In the genomic region with DNA sequence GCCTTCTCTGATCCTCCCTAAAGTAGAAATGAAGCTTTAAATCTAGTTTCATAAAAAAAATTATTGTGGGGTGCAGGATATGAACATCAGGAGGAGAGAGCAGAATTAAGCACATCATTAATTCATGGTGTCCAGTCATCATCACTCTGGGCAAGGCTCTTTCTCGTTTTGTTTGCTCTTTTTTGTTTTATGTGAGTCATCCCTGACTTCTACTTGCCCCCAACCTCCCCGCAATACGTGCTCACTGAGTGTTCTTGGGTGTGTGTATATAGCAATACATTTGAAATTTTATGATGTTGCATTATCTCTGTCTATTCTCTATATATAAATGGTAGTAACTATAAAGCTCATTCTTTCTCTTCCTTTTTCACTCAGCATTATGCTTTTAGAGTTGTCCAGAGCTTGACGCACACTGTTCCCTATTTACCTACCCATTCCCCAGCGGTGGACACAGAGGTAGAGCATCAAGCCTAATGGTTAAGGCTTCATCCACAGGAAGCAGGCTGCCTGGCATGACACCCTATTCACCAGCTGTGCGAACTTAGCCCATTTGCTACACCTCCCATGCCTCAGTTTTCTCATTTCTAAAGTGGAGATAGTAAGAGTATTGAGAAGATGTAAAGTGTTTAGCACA, we compare ENCODE assay signal across 8 cellular contexts.
DNase-seq lines count a peak whose midpoint lies in the region; ATAC-seq and TF ChIP-seq lines count a peak whose summit lies in the region.

No MANE protein-coding gene starts in this region.

- intact Hi-C loops in CD4-positive, alpha-beta memory T cell (cut with micrococcal nuclease), result loop anchor here (2.0 kb wide), 1 partner anchor 34 kb away; no protein-coding TSS in a partner anchor
- intact Hi-C loops in colonic mucosa (cut with DNase I), result no loop called here

- no peaks in the 10 kb centered on the region for H3K9me3 Mint-ChIP-seq in CD4-positive, alpha-beta memory T cell
- H3K9me3 Mint-ChIP-seq in memory B cell, result no peaks in the 10 kb centered on the region

- H3K36me3 Mint-ChIP-seq in CD4-positive, alpha-beta memory T cell, result no peaks in the 10 kb centered on the region
- no peaks in the 10 kb centered on the region for H3K36me3 Mint-ChIP-seq in memory B cell

- peak overlapping the region; percentile 71 to 89 (median 82) for H3K27ac Mint-ChIP-seq in CD4-positive, alpha-beta memory T cell
- H3K27ac Mint-ChIP-seq in memory B cell, result peak overlapping the region; percentile 96

- POLR2A ChIA-PET in CD4-positive, alpha-beta memory T cell (lab: Charles Lee; ENCODE audit: partially characterized antibody), result interaction anchor here (0.6 to 3.6 kb wide), 17 partner anchors 11 to 240 kb away, joined by 3 to 26 read pairs (median 4); partner anchors contain the start of genes ATG3, CD200R1 and SLC35A5

- no peak for ATAC-seq in memory B cell (ENCODE audit: low read depth)

- H3K36me3 ChIP-seq in CD4-positive, alpha-beta memory T cell (ENCODE audit: insufficient read depth, low read length), result no peaks in the 10 kb centered on the region
- H3K36me3 ChIP-seq in KMS-11 (ENCODE audit: insufficient read depth) (no peaks in the 10 kb centered on the region), colonic mucosa (no peaks in the 10 kb centered on the region)

- DNase-seq in CD4-positive, alpha-beta memory T cell, result peak in 1 of 5 donors; percentile 16
- DNase-seq in astrocyte of the spinal cord (ENCODE audit: low read depth, low spot score), result peak; percentile 78
- DNase-seq in memory B cell (ENCODE audit: low spot score in 2 of 2), result no peak
- DNase-seq in colonic mucosa, result no peak
- DNase-seq in NCI-H2196 (lab: John Stamatoyannopoulos, UW; ENCODE audit: unreplicated experiment), result no peak
- DNase-seq in effector CD4-positive, alpha-beta T cell, result no peak
- no peak for DNase-seq in GM13977 (ENCODE audit: low spot score)

- H3K4me2 ChIP-seq in KMS-11, result peak overlapping the region; percentile 47

- in situ Hi-C loops in astrocyte of the spinal cord (cut with HindIII; ENCODE audit: low sequenced_read_pairs) (no loop called here), GM13977 (cut with MboI; ENCODE audit: low pct_unique_long_range_greater_than_20kb, low sequenced_read_pairs, unreplicated experiment) (no loop called here)

- no peak for TF ChIP-seq CTCF in KMS-11 (conservative IDR thresholded peaks at IDR 0.05; ENCODE audit: low read depth, low read length)
- no peak for TF ChIP-seq CTCF in astrocyte of the spinal cord (IDR thresholded peaks at IDR 0.05; ENCODE audit: low read depth, low read length)
- no peak for TF ChIP-seq CTCF in colonic mucosa (IDR thresholded peaks at IDR 0.05)
- TF ChIP-seq CTCF in GM13977 (IDR thresholded peaks at IDR 0.05; ENCODE audit: extremely low read depth, insufficient read depth, missing control alignments), result no peak

- peak overlapping the region in 7 of 8 donors; percentile 51 to 79 (median 70) for H3K4me3 Mint-ChIP-seq in CD4-positive, alpha-beta memory T cell
- no peak overlapping the region for H3K4me3 Mint-ChIP-seq in memory B cell

- no peaks in the 10 kb centered on the region for H4K20me1 ChIP-seq in KMS-11 (ENCODE audit: insufficient read depth)

- H2AFZ ChIP-seq in KMS-11 (ENCODE audit: low read depth), result no peak overlapping the region

- H3K4me1 Mint-ChIP-seq in CD4-positive, alpha-beta memory T cell, result peaks cover 45 to 80% (median 59%) of the 10 kb centered on the region in 4 donors
- peaks cover 45% of the 10 kb centered on the region for H3K4me1 Mint-ChIP-seq in memory B cell

- H3K79me2 ChIP-seq in KMS-11 (ENCODE audit: insufficient read depth, low read depth), result no peaks in the 10 kb centered on the region

- no peaks in the 10 kb centered on the region for H3K27me3 Mint-ChIP-seq in CD4-positive, alpha-beta memory T cell
- H3K27me3 Mint-ChIP-seq in memory B cell, result no peaks in the 10 kb centered on the region

- no peak overlapping the region for H3K4me3 ChIP-seq in CD4-positive, alpha-beta memory T cell (ENCODE audit: low read length in 2 of 2)
- H3K4me3 ChIP-seq in KMS-11 (IDR thresholded peaks at IDR 0.05; ENCODE audit: insufficient read depth, low read depth, low read length) (no peak overlapping the region), astrocyte of the spinal cord (ENCODE audit: low read depth, low read length) (no peak overlapping the region), colonic mucosa (no peak overlapping the region)

- no peak overlapping the region for H3K27ac ChIP-seq in CD4-positive, alpha-beta memory T cell (ENCODE audit: low read depth, low read length)
- H3K27ac ChIP-seq in KMS-11, result peak overlapping the region; percentile 35
- no peak overlapping the region for H3K27ac ChIP-seq in colonic mucosa

- peaks cover 68% of the 10 kb centered on the region for H3K4me1 ChIP-seq in CD4-positive, alpha-beta memory T cell (ENCODE audit: insufficient read depth, low read length)
- H3K4me1 ChIP-seq in KMS-11 (ENCODE audit: low read depth, poor library complexity, severe bottlenecking) (peaks cover 71% of the 10 kb centered on the region), colonic mucosa (no peaks in the 10 kb centered on the region)

- H3K9ac ChIP-seq in KMS-11 (no peak overlapping the region), colonic mucosa (ENCODE audit: low read depth in 2 of 2, low read length in 2 of 2) (no peak overlapping the region)

- H3K27me3 ChIP-seq in CD4-positive, alpha-beta memory T cell (ENCODE audit: insufficient read depth, low read length), result no peaks in the 10 kb centered on the region
- H3K27me3 ChIP-seq in KMS-11 (ENCODE audit: insufficient read depth, low read depth), result no peaks in the 10 kb centered on the region
- no peaks in the 10 kb centered on the region for H3K27me3 ChIP-seq in colonic mucosa

- CTCF ChIA-PET in CD4-positive, alpha-beta memory T cell (lab: Charles Lee; ENCODE audit: partially characterized antibody), result interaction anchor here (0.9 to 2.5 kb wide), 16 partner anchors 11 to 205 kb away, joined by 3 to 18 read pairs (median 4); no protein-coding TSS in a partner anchor

- no peaks in the 10 kb centered on the region for H3K9me3 ChIP-seq in CD4-positive, alpha-beta memory T cell (ENCODE audit: control insufficient read depth in 1 of 2, low read length in 2 of 2)
- no peaks in the 10 kb centered on the region for H3K9me3 ChIP-seq in colonic mucosa
